ENCODE assay signal across 8 cellular contexts in genomic region chr19:58408152-58409009, GRCh38. TPM values are rescaled to one million over a fixed set of nuclear protein-coding genes. Genes with fewer than 3 reads are reported as not detected.
DNase-seq lines count a peak whose midpoint lies in the region; ATAC-seq and TF ChIP-seq lines count a peak whose summit lies in the region.

Gene ZNF584, plus strand, starts transcription at chr19:58408649. Its CDS starts 499 bp downstream, at chr19:58409148.

- H3K36me3 ChIP-seq in osteoblast (ENCODE audit: insufficient read depth, low read length), result no peaks in the 10 kb centered on the region
- H3K36me3 ChIP-seq in thoracic aorta, result no peaks in the 10 kb centered on the region

- H3K9me3 ChIP-seq in osteoblast (ENCODE audit: low read depth, low read length) (no peaks in the 10 kb centered on the region), thoracic aorta (no peaks in the 10 kb centered on the region)

- peak within 1 kb of the TSS; percentile 94 for H2AFZ ChIP-seq in osteoblast (ENCODE audit: low read length)

- H3K4me1 ChIP-seq in osteoblast (ENCODE audit: insufficient read depth, low read length) (peaks cover 17% of the 10 kb centered on the region), thoracic aorta (ENCODE audit: control insufficient read depth in 1 of 2, low read depth in 2 of 2) (peaks cover 10 to 26% of the 10 kb centered on the region in 2 donors)

- peak within 1 kb of the TSS; percentile 92 for H3K27ac Mint-ChIP-seq in activated naive CD8-positive, alpha-beta T cell treated with anti-CD3 and anti-CD28 coated beads for 36 hours
- H3K27ac Mint-ChIP-seq in glutamatergic neuron (ENCODE audit: unreplicated experiment), result peak within 1 kb of the TSS; percentile 64

- DNase-seq in GM12864 (ENCODE audit: low read depth) (peak; percentile 79), NCI-H1105 (lab: John Stamatoyannopoulos, UW) (peak; percentile 93), SKM-1 (lab: John Stamatoyannopoulos, UW; ENCODE audit: unreplicated experiment) (peak; percentile 50), glutamatergic neuron (peak; percentile 98), osteoblast (ENCODE audit: insufficient read length, low spot score, missing footprints) (peak; percentile 99), thoracic aorta (ENCODE audit: low spot score) (peak; percentile 79)
- peak; percentile 97 for DNase-seq in activated naive CD8-positive, alpha-beta T cell treated with anti-CD3 and anti-CD28 coated beads for 36 hours

- peaks cover 14% of the 10 kb centered on the region for H3K36me3 Mint-ChIP-seq in activated naive CD8-positive, alpha-beta T cell treated with anti-CD3 and anti-CD28 coated beads for 36 hours
- H3K36me3 Mint-ChIP-seq in glutamatergic neuron (ENCODE audit: unreplicated experiment), result no peaks in the 10 kb centered on the region

- H3K27me3 Mint-ChIP-seq in activated naive CD8-positive, alpha-beta T cell treated with anti-CD3 and anti-CD28 coated beads for 36 hours, result no peaks in the 10 kb centered on the region
- peaks cover 14% of the 10 kb centered on the region for H3K27me3 Mint-ChIP-seq in glutamatergic neuron (ENCODE audit: unreplicated experiment)

- H3K4me1 Mint-ChIP-seq in activated naive CD8-positive, alpha-beta T cell treated with anti-CD3 and anti-CD28 coated beads for 36 hours, result peaks cover 32% of the 10 kb centered on the region
- H3K4me1 Mint-ChIP-seq in glutamatergic neuron (ENCODE audit: low read depth, unreplicated experiment), result peaks cover 11% of the 10 kb centered on the region

- peak within 1 kb of the TSS; percentile 76 for H3K4me3 ChIP-seq in GM12864 (ENCODE audit: low read depth, low read length)
- H3K4me3 ChIP-seq in osteoblast (ENCODE audit: insufficient read depth, low read length), result peak within 1 kb of the TSS; percentile 96
- H3K4me3 ChIP-seq in thoracic aorta, result peak within 1 kb of the TSS; percentile 91

- H3K4me2 ChIP-seq in osteoblast (ENCODE audit: insufficient read depth, low read length), result peak within 1 kb of the TSS; percentile 92

- H3K27me3 ChIP-seq in osteoblast (ENCODE audit: insufficient read depth, low read length) (no peaks in the 10 kb centered on the region), thoracic aorta (replicated peaks; ENCODE audit: insufficient read depth) (no peaks in the 10 kb centered on the region)

- H3K4me3 Mint-ChIP-seq in activated naive CD8-positive, alpha-beta T cell treated with anti-CD3 and anti-CD28 coated beads for 36 hours, result peak within 1 kb of the TSS; percentile 90
- peak within 1 kb of the TSS; percentile 90 for H3K4me3 Mint-ChIP-seq in glutamatergic neuron (ENCODE audit: unreplicated experiment)

- TF ChIP-seq CTCF in GM12864 (IDR thresholded peaks at IDR 0.05; ENCODE audit: low read depth, low read length, missing control alignments) (peak; percentile 20), glutamatergic neuron (IDR thresholded peaks at IDR 0.05; ENCODE audit: partially characterized antibody, unreplicated experiment) (no peak), osteoblast (IDR thresholded peaks at IDR 0.05; ENCODE audit: extremely low read depth, low read depth, low read length) (no peak), thoracic aorta (IDR thresholded peaks at IDR 0.05) (no peak)

- peak; percentile 95 for ATAC-seq in HG02642 (IDR thresholded peaks at IDR 0.05; ENCODE audit: poor library complexity, unreplicated experiment)
- peak; percentile 90 for ATAC-seq in thoracic aorta (ENCODE audit: insufficient number of reproducible peaks, low FRiP score, low read depth)

- H3K27ac ChIP-seq in osteoblast (ENCODE audit: low read depth, low read length) (peak within 1 kb of the TSS; percentile 88), thoracic aorta (peak within 1 kb of the TSS; percentile 74 to 79)

- peaks cover 9% of the 10 kb centered on the region for H4K20me1 ChIP-seq in osteoblast (ENCODE audit: insufficient read depth, low read length)

- H3K9me3 Mint-ChIP-seq in activated naive CD8-positive, alpha-beta T cell treated with anti-CD3 and anti-CD28 coated beads for 36 hours, result no peaks in the 10 kb centered on the region
- H3K9me3 Mint-ChIP-seq in glutamatergic neuron (ENCODE audit: unreplicated experiment), result peaks cover 16% of the 10 kb centered on the region

- peaks cover 39% of the 10 kb centered on the region for H3K79me2 ChIP-seq in osteoblast (ENCODE audit: insufficient read depth, low read length)

RNA-seq across cellular contexts. Expression of gene ZNF584, which starts in this region (rescaled TPM):
- 10 to 100 TPM; 15.1 to 17.2 TPM for total RNA-seq in activated naive CD8-positive, alpha-beta T cell treated with anti-CD3 and anti-CD28 coated beads for 36 hours
- total RNA-seq in glutamatergic neuron (ENCODE audit: unreplicated experiment) (5.8 TPM), osteoblast (20.6 and 25.7 TPM in 2 replicates), thoracic aorta (10 to 100 TPM; 18.7 to 31.5 TPM)

Comparison
In these comparisons a context has a peak if more than half of its experiments do, and no peak if none do; other contexts are left out.
1. Peak in every context shown above with its lines: DNase-seq, ATAC-seq, H3K4me3 ChIP-seq and H3K27ac ChIP-seq.